Comparison of ENCODE assay signal across 15 cellular contexts in the genomic region with DNA sequence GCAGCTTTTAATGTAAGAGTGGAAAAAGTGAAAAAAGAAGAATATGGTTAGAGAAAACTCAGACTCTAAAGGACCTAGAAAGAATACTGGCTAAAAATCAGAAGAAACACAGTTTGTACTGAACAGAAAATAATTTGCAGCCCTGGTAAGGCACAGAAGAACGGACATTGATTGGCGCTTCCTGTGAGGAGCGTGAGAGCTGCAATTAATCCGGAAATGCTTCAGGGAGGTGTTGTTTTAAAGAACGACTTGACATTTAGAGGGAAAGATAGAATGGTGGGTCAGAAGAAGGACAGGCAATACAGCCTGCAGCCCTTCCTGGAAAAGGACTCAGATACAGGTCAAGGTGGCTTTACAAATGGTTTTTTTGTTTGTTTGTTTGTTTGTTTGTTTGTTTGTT.
A peak's percentile ranks its signal among the peaks of the same experiment; 100 is the strongest.
DNase-seq lines count a peak whose midpoint lies in the region; TF ChIP-seq lines count a peak whose summit lies in the region.
"Had no signal": no experiment of that assay in that cellular context is flagged by ENCODE, and none has a peak within 500 bp of the region (broad histone marks: within the 10 kb centered on the region; RNA-seq: fewer than 3 reads in every experiment).

No MANE protein-coding gene starts in this region.

- no peaks in the 10 kb centered on the region for H3K79me2 ChIP-seq in smooth muscle cell (ENCODE audit: low read depth)

- DNase-seq in caudate nucleus (lab: John Stamatoyannopoulos, UW) (no peak), immature natural killer cell (no peak), smooth muscle cell (lab: John Stamatoyannopoulos, UW; ENCODE audit: unreplicated experiment) (no peak), mesothelial cell of epicardium (ENCODE audit: low spot score in 2 of 2, unreplicated experiment in 2 of 2) (no peak)
- no peak for DNase-seq in activated T-helper 2 cell treated with anti-CD3 and anti-CD28 coated beads, Interferon-gamma antibody, Interleukin-2, Interleukin-4, amounts not matched to agents 10 μg/mL and 5 μg/mL and 100 μg/mL, durations not matched to agents 14 hours and 24 hours and 36 hours (ENCODE audit: low spot score)
- DNase-seq in activated CD4-positive, alpha-beta T cell treated with anti-CD3 and anti-CD28 coated beads, Interleukin-2, amount 10 ng/mL, durations not matched to agents 24 days and 14 days: no peak
- DNase-seq: CD8-positive, alpha-beta T cell; COR-L47; DND-41; GDM1; GM23248 had no signal

- H3K27me3 ChIP-seq in smooth muscle cell (ENCODE audit: low read depth): no peaks in the 10 kb centered on the region

- H3K36me3 Mint-ChIP-seq in immature natural killer cell (no peaks in the 10 kb centered on the region), nephron (ENCODE audit: low read depth) (peaks cover 3% of the 10 kb centered on the region), mesothelial cell of epicardium (peaks cover 1% of the 10 kb centered on the region)
- H3K36me3 Mint-ChIP-seq in activated T-helper 2 cell treated with anti-CD3 and anti-CD28 coated beads, Interferon-gamma antibody, Interleukin-2, Interleukin-4, amounts not matched to agents 10 μg/mL and 5 μg/mL and 100 μg/mL, durations not matched to agents 14 hours and 24 hours and 36 hours (ENCODE audit: low read depth): no peaks in the 10 kb centered on the region
- no peaks in the 10 kb centered on the region for H3K36me3 Mint-ChIP-seq in activated CD4-positive, alpha-beta T cell treated with anti-CD3 and anti-CD28 coated beads, Interleukin-2, amount 10 ng/mL, durations not matched to agents 24 days and 14 days (ENCODE audit: low read depth)
- H3K36me3 Mint-ChIP-seq: CD14-positive monocyte; CD8-positive, alpha-beta T cell had no signal

- WGBS in smooth muscle cell (ENCODE audit: low lambda C conversion rate): 60% methylated on average over 5 of the region's 5 CpGs

- H3K36me3 ChIP-seq in smooth muscle cell (ENCODE audit: low read depth): no peaks in the 10 kb centered on the region

- no peaks in the 10 kb centered on the region for H3F3A ChIP-seq in smooth muscle cell (ENCODE audit: low read depth)

- intact Hi-C loops in activated T-helper 2 cell treated with anti-CD3 and anti-CD28 coated beads, Interferon-gamma antibody, Interleukin-2, Interleukin-4, amounts not matched to agents 10 μg/mL and 5 μg/mL and 100 μg/mL, durations not matched to agents 14 hours and 24 hours and 36 hours (cut with micrococcal nuclease): no loop called here
- intact Hi-C loops in activated CD4-positive, alpha-beta T cell treated with anti-CD3 and anti-CD28 coated beads, Interleukin-2, amount 10 ng/mL, durations not matched to agents 24 days and 14 days (cut with micrococcal nuclease): no loop called here

- no peaks in the 10 kb centered on the region for H4K20me1 ChIP-seq in smooth muscle cell (ENCODE audit: low read depth)

- H3K9ac ChIP-seq in smooth muscle cell (ENCODE audit: low read depth): no peak overlapping the region
- H3K9ac ChIP-seq: GM23248 had no signal

- H3K27ac Mint-ChIP-seq in immature natural killer cell (no peak overlapping the region), nephron (peak overlapping the region; percentile 40 to 90 (median 88)), mesothelial cell of epicardium (no peak overlapping the region)
- H3K27ac Mint-ChIP-seq in activated T-helper 2 cell treated with anti-CD3 and anti-CD28 coated beads, Interferon-gamma antibody, Interleukin-2, Interleukin-4, amounts not matched to agents 10 μg/mL and 5 μg/mL and 100 μg/mL, durations not matched to agents 14 hours and 24 hours and 36 hours: no peak overlapping the region
- H3K27ac Mint-ChIP-seq in activated CD4-positive, alpha-beta T cell treated with anti-CD3 and anti-CD28 coated beads, Interleukin-2, amount 10 ng/mL, durations not matched to agents 24 days and 14 days: no peak overlapping the region
- H3K27ac Mint-ChIP-seq: CD8-positive, alpha-beta T cell had no signal

- no peaks in the 10 kb centered on the region for H3K9me3 ChIP-seq in smooth muscle cell (replicated peaks; ENCODE audit: low read depth)
- H3K9me3 ChIP-seq: A549 had no signal

- peaks cover 8 to 10% of the 10 kb centered on the region in 2 donors for H3K4me1 Mint-ChIP-seq in immature natural killer cell
- peaks cover 41% of the 10 kb centered on the region for H3K4me1 Mint-ChIP-seq in nephron
- H3K4me1 Mint-ChIP-seq in activated T-helper 2 cell treated with anti-CD3 and anti-CD28 coated beads, Interferon-gamma antibody, Interleukin-2, Interleukin-4, amounts not matched to agents 10 μg/mL and 5 μg/mL and 100 μg/mL, durations not matched to agents 14 hours and 24 hours and 36 hours (ENCODE audit: low read depth): no peaks in the 10 kb centered on the region
- no peaks in the 10 kb centered on the region for H3K4me1 Mint-ChIP-seq in activated CD4-positive, alpha-beta T cell treated with anti-CD3 and anti-CD28 coated beads, Interleukin-2, amount 10 ng/mL, durations not matched to agents 24 days and 14 days
- H3K4me1 Mint-ChIP-seq in mesothelial cell of epicardium: peaks cover 27% of the 10 kb centered on the region

- peak overlapping the region; percentile 49 for H3K27ac ChIP-seq in caudate nucleus (ENCODE audit: low read depth, low read length)
- H3K27ac ChIP-seq in smooth muscle cell (ENCODE audit: low read depth): no peak overlapping the region
- H3K27ac ChIP-seq: A549, GM23248, HL-60 had no signal

- no peak overlapping the region for H2AFZ ChIP-seq in smooth muscle cell (ENCODE audit: low read depth)
- H2AFZ ChIP-seq: GM23248 had no signal

- no peak overlapping the region for H3K4me3 ChIP-seq in smooth muscle cell
- H3K4me3 ChIP-seq: A549, GM23248 had no signal

- H3K4me3 Mint-ChIP-seq in immature natural killer cell (peak overlapping the region in 4 of 5 donors; percentile 7 to 52 (median 38)), nephron (no peak overlapping the region), mesothelial cell of epicardium (no peak overlapping the region)
- H3K4me3 Mint-ChIP-seq in activated T-helper 2 cell treated with anti-CD3 and anti-CD28 coated beads, Interferon-gamma antibody, Interleukin-2, Interleukin-4, amounts not matched to agents 10 μg/mL and 5 μg/mL and 100 μg/mL, durations not matched to agents 14 hours and 24 hours and 36 hours (ENCODE audit: low read depth): no peak overlapping the region
- no peak overlapping the region for H3K4me3 Mint-ChIP-seq in activated CD4-positive, alpha-beta T cell treated with anti-CD3 and anti-CD28 coated beads, Interleukin-2, amount 10 ng/mL, durations not matched to agents 24 days and 14 days
- H3K4me3 Mint-ChIP-seq: CD14-positive monocyte; CD8-positive, alpha-beta T cell had no signal

- H3K9me3 Mint-ChIP-seq in immature natural killer cell (peaks cover 0 to 3% (median 0%) of the 10 kb centered on the region in 6 donors), nephron (peaks cover 4% of the 10 kb centered on the region), mesothelial cell of epicardium (peaks cover 3% of the 10 kb centered on the region)
- H3K9me3 Mint-ChIP-seq in activated T-helper 2 cell treated with anti-CD3 and anti-CD28 coated beads, Interferon-gamma antibody, Interleukin-2, Interleukin-4, amounts not matched to agents 10 μg/mL and 5 μg/mL and 100 μg/mL, durations not matched to agents 14 hours and 24 hours and 36 hours: no peaks in the 10 kb centered on the region
- H3K9me3 Mint-ChIP-seq in activated CD4-positive, alpha-beta T cell treated with anti-CD3 and anti-CD28 coated beads, Interleukin-2, amount 10 ng/mL, durations not matched to agents 24 days and 14 days: peaks cover 3% of the 10 kb centered on the region
- H3K9me3 Mint-ChIP-seq: CD8-positive, alpha-beta T cell had no signal

- H3K27me3 Mint-ChIP-seq in immature natural killer cell (ENCODE audit: low read depth in 3 of 3): peaks cover 1 to 4% (median 2%) of the 10 kb centered on the region in 3 donors
- H3K27me3 Mint-ChIP-seq in nephron (ENCODE audit: low read depth): no peaks in the 10 kb centered on the region
- H3K27me3 Mint-ChIP-seq in activated T-helper 2 cell treated with anti-CD3 and anti-CD28 coated beads, Interferon-gamma antibody, Interleukin-2, Interleukin-4, amounts not matched to agents 10 μg/mL and 5 μg/mL and 100 μg/mL, durations not matched to agents 14 hours and 24 hours and 36 hours (ENCODE audit: low read depth): peaks cover 5% of the 10 kb centered on the region
- peaks cover 12% of the 10 kb centered on the region for H3K27me3 Mint-ChIP-seq in activated CD4-positive, alpha-beta T cell treated with anti-CD3 and anti-CD28 coated beads, Interleukin-2, amount 10 ng/mL, durations not matched to agents 24 days and 14 days
- H3K27me3 Mint-ChIP-seq in mesothelial cell of epicardium (ENCODE audit: low read depth): no peaks in the 10 kb centered on the region

- H3K4me2 ChIP-seq in smooth muscle cell: no peak overlapping the region
- H3K4me2 ChIP-seq: A549 had no signal

- H3K4me1 ChIP-seq in smooth muscle cell (ENCODE audit: low read depth): peaks cover 7% of the 10 kb centered on the region

- TF ChIP-seq CTCF in nephron (IDR thresholded peaks at IDR 0.05; ENCODE audit: unreplicated experiment in 3 of 3) (no peak), smooth muscle cell (IDR thresholded peaks at IDR 0.05; ENCODE audit: borderline replicate concordance, insufficient read depth, poor library complexity, severe bottlenecking) (no peak), mesothelial cell of epicardium (IDR thresholded peaks at IDR 0.05; ENCODE audit: unreplicated experiment) (no peak)

Comparison
In these comparisons a context has a peak if more than half of its experiments do, and no peak if none do; other contexts are left out.
1. H3K27ac Mint-ChIP-seq: peak in nephron (3 of 3); none in immature natural killer cell (0 of 6), activated T-helper 2 cell treated with anti-CD3 and anti-CD28 coated beads, Interferon-gamma antibody, Interleukin-2, Interleukin-4, amounts not matched to agents 10 μg/mL and 5 μg/mL and 100 μg/mL, durations not matched to agents 14 hours and 24 hours and 36 hours (single experiment), activated CD4-positive, alpha-beta T cell treated with anti-CD3 and anti-CD28 coated beads, Interleukin-2, amount 10 ng/mL, durations not matched to agents 24 days and 14 days (single experiment) and mesothelial cell of epicardium (single experiment).
2. H3K4me3 Mint-ChIP-seq: peak in immature natural killer cell (4 of 5); none in nephron (0 of 3), activated T-helper 2 cell treated with anti-CD3 and anti-CD28 coated beads, Interferon-gamma antibody, Interleukin-2, Interleukin-4, amounts not matched to agents 10 μg/mL and 5 μg/mL and 100 μg/mL, durations not matched to agents 14 hours and 24 hours and 36 hours (single experiment), activated CD4-positive, alpha-beta T cell treated with anti-CD3 and anti-CD28 coated beads, Interleukin-2, amount 10 ng/mL, durations not matched to agents 24 days and 14 days (single experiment) and mesothelial cell of epicardium (single experiment).